12 cellular contexts compared by ENCODE assay signal in genomic region chr5:124659798-124660197, GRCh38.
A peak's percentile ranks its signal among the peaks of the same experiment; 100 is the strongest.
DNase-seq lines count a peak whose midpoint lies in the region; ATAC-seq and TF ChIP-seq lines count a peak whose summit lies in the region.
"Had no signal": no experiment of that assay in that cellular context is flagged by ENCODE, and none has a peak within 500 bp of the region (broad histone marks: within the 10 kb centered on the region; RNA-seq: fewer than 3 reads in every experiment).

No MANE protein-coding gene starts in this region.

- POLR2A ChIA-PET in HCT116 (lab: Charles Lee), result interaction anchor here (1.2 kb wide), 1 partner anchor 89 kb away, joined by 3 read pairs; no protein-coding TSS in a partner anchor

- H3K27me3 Mint-ChIP-seq in endodermal cell (ENCODE audit: insufficient read depth), result no peaks in the 10 kb centered on the region

- no peak overlapping the region for H3K9ac ChIP-seq in HCT116 (ENCODE audit: low read length)
- no peak overlapping the region for H3K9ac ChIP-seq in endodermal cell (ENCODE audit: extremely low read depth, low read length, poor library complexity, severe bottlenecking)
- H3K9ac ChIP-seq in rectal smooth muscle tissue (ENCODE audit: low read length), result no peak overlapping the region

- no peak for DNase-seq in HCT116 (ENCODE audit: low read depth, low spot score)
- DNase-seq in NCI-H69 (lab: John Stamatoyannopoulos, UW), result peak; percentile 93
- DNase-seq in endodermal cell, result no peak
- DNase-seq in adrenal gland, result no peak
- DNase-seq in hypothalamus (lab: John Stamatoyannopoulos, UW), result no peak
- no peak for DNase-seq in uterus
- DNase-seq: aorta; left colon; NCI-H2029 treated with DMSO at 0.1 percent for 48 hours; stimulated activated CD8-positive, alpha-beta memory T cell treated with anti-CD3 and anti-CD28 coated beads, Interleukin-4, amount 100 ng/mL, for 48 hours had no signal

- no peak for TF ChIP-seq RAD21 in HCT116 (IDR thresholded peaks at IDR 0.05; ENCODE audit: low read depth)

- no peak overlapping the region for H3K4me3 ChIP-seq in HCT116 (replicated peaks in 1 of 2; ENCODE audit: low read depth in 1 of 2, low read length in 2 of 2)
- H3K4me3 ChIP-seq in endodermal cell (ENCODE audit: low read length), result no peak overlapping the region
- no peak overlapping the region for H3K4me3 ChIP-seq in rectal smooth muscle tissue (ENCODE audit: low read length)
- no peak overlapping the region for H3K4me3 ChIP-seq in adrenal gland
- no peak overlapping the region for H3K4me3 ChIP-seq in uterus

- intact Hi-C loops in HCT116 (cut with micrococcal nuclease), result no loop called here
- intact Hi-C loops in adrenal gland (cut with DNase I), result loop anchor here in 1 of 2 donors (10.0 kb wide), 1 partner anchor 75 kb away; no protein-coding TSS in a partner anchor
- intact Hi-C loops in uterus (cut with DNase I; ENCODE audit: low total_unique reads), result no loop called here

- no peaks in the 10 kb centered on the region for H3K9me2 ChIP-seq in HCT116 (ENCODE audit: insufficient read depth)

- no peaks in the 10 kb centered on the region for H3K27me3 ChIP-seq in HCT116 (ENCODE audit: insufficient read depth, low read length)
- H3K27me3 ChIP-seq in endodermal cell (ENCODE audit: control insufficient read depth, insufficient read depth, low read length, poor library complexity, severe bottlenecking), result no peaks in the 10 kb centered on the region
- no peaks in the 10 kb centered on the region for H3K27me3 ChIP-seq in rectal smooth muscle tissue (ENCODE audit: control insufficient read depth, insufficient read depth, low read length)
- no peaks in the 10 kb centered on the region for H3K27me3 ChIP-seq in adrenal gland
- no peaks in the 10 kb centered on the region for H3K27me3 ChIP-seq in uterus

- CTCF ChIA-PET in HCT116 (lab: Charles Lee), result no interaction called here

- TF ChIP-seq POLR2A in HCT116 (IDR thresholded peaks at IDR 0.05; ENCODE audit: borderline replicate concordance, extremely low read depth, insufficient read depth, insufficient read length), result no peak
- TF ChIP-seq POLR2A in adrenal gland (IDR thresholded peaks at IDR 0.05), result no peak
- no peak for TF ChIP-seq POLR2A in uterus (IDR thresholded peaks at IDR 0.05)

- ATAC-seq in HCT116 (no peak), HG03442 (IDR thresholded peaks at IDR 0.05; ENCODE audit: unreplicated experiment) (no peak)
- ATAC-seq: left colon had no signal

- peaks cover 68% of the 10 kb centered on the region for H3K4me1 Mint-ChIP-seq in endodermal cell

- H3K4me1 ChIP-seq in HCT116 (ENCODE audit: control insufficient read depth in 1 of 2, insufficient read depth in 2 of 2, low read length in 2 of 2) (peaks cover 78 to 91% of the 10 kb centered on the region in 2 experiments), endodermal cell (ENCODE audit: control insufficient read depth, insufficient read depth, low read length) (peaks cover 51% of the 10 kb centered on the region), rectal smooth muscle tissue (ENCODE audit: control insufficient read depth, insufficient read depth, low read length) (peaks cover 35% of the 10 kb centered on the region), adrenal gland (replicated peaks in 1 of 2) (peaks cover 12 to 51% of the 10 kb centered on the region in 2 donors), uterus (peaks cover 5 to 7% of the 10 kb centered on the region in 2 donors)

- no peaks in the 10 kb centered on the region for H3K36me3 ChIP-seq in HCT116 (ENCODE audit: control insufficient read depth in 1 of 2, insufficient read depth in 2 of 2, low read length in 2 of 2)
- peaks cover 17% of the 10 kb centered on the region for H3K36me3 ChIP-seq in endodermal cell (ENCODE audit: control insufficient read depth, insufficient read depth, low read length)
- H3K36me3 ChIP-seq in rectal smooth muscle tissue (ENCODE audit: control insufficient read depth, insufficient read depth, low read length), result no peaks in the 10 kb centered on the region
- no peaks in the 10 kb centered on the region for H3K36me3 ChIP-seq in adrenal gland (replicated peaks in 1 of 2)
- no peaks in the 10 kb centered on the region for H3K36me3 ChIP-seq in uterus

- peak overlapping the region; percentile 52 for H3K27ac Mint-ChIP-seq in endodermal cell

- peaks cover 8% of the 10 kb centered on the region for H3K36me3 Mint-ChIP-seq in endodermal cell (ENCODE audit: low read depth)

- H3K9me3 ChIP-seq in HCT116 (ENCODE audit: control insufficient read depth in 1 of 2, insufficient read depth in 1 of 2, low read depth in 1 of 2, low read length in 2 of 2) (no peaks in the 10 kb centered on the region), endodermal cell (ENCODE audit: control insufficient read depth, low read length) (no peaks in the 10 kb centered on the region), adrenal gland (replicated peaks in 1 of 3) (no peaks in the 10 kb centered on the region), uterus (no peaks in the 10 kb centered on the region)

- H4K20me1 ChIP-seq in HCT116 (ENCODE audit: insufficient read depth), result no peaks in the 10 kb centered on the region

- no peaks in the 10 kb centered on the region for H3K79me2 ChIP-seq in HCT116 (ENCODE audit: insufficient read depth, low read length)

- H3K4me2 ChIP-seq in HCT116 (ENCODE audit: low read length), result peak overlapping the region; percentile 70

- no peak overlapping the region for H2AFZ ChIP-seq in HCT116 (ENCODE audit: low read depth, low read length, poor library complexity, severe bottlenecking)

- RAD21 ChIA-PET in HCT116 (lab: Charles Lee; ENCODE audit: low non-redundant PET in 1 of 2, low total read pairs in 2 of 2, uncharacterized antibody in 2 of 2, unreplicated experiment in 2 of 2), result no interaction called here

- no TSS peak for BruUV-seq in HCT116 (replicated peaks; lab: Mats Ljungman, UMichigan)

- peak overlapping the region; percentile 78; the same call in 1 of the 2 replicates for H3K27ac ChIP-seq in HCT116 (ENCODE audit: low read depth, low read length)
- no peak overlapping the region for H3K27ac ChIP-seq in endodermal cell (ENCODE audit: low read depth, low read length)
- peak overlapping the region; percentile 37 for H3K27ac ChIP-seq in rectal smooth muscle tissue (ENCODE audit: low read depth, low read length)
- no peak overlapping the region for H3K27ac ChIP-seq in adrenal gland
- no peak overlapping the region for H3K27ac ChIP-seq in uterus

- WGBS in endodermal cell (ENCODE audit: insufficient coverage in 1 of 2, insufficient read length in 1 of 2), 2 experiments, result 82% methylated on average over 3 to 4 of the region's 4 CpGs
- 76 to 88% (median 85%) methylated on average over 4 of the region's 4 CpGs for WGBS in adrenal gland, 4 donors

- no peak overlapping the region for H3K4me3 Mint-ChIP-seq in endodermal cell

- TF ChIP-seq CTCF in HCT116 (IDR thresholded peaks at IDR 0.05 in 2 of 3, conservative IDR thresholded peaks at IDR 0.05 in 1 of 3; ENCODE audit: borderline replicate concordance in 1 of 3, insufficient read depth in 1 of 3, low read depth in 2 of 3, low read length in 2 of 3) (no peak), endodermal cell (conservative IDR thresholded peaks at IDR 0.05) (no peak), adrenal gland (IDR thresholded peaks at IDR 0.05) (no peak), uterus (IDR thresholded peaks at IDR 0.05) (no peak)

- H3K9me3 Mint-ChIP-seq in endodermal cell, result no peaks in the 10 kb centered on the region

TF ChIP-seq in HCT116, 20 proteins besides CTCF, POLR2A, EP300 and RAD21 (continues in another document):
- TF ChIP-seq SP1 (IDR thresholded peaks at IDR 0.05; ENCODE audit: low read depth) (no peak), CEBPB (IDR thresholded peaks at IDR 0.05; ENCODE audit: low read depth) (no peak), TCF7L2 (IDR thresholded peaks at IDR 0.05; ENCODE audit: borderline replicate concordance, extremely low read depth, insufficient read depth, insufficient read length) (no peak), FOSL1 (IDR thresholded peaks at IDR 0.05; ENCODE audit: low read depth) (no peak), YY1 (IDR thresholded peaks at IDR 0.05; ENCODE audit: extremely low read depth, insufficient replicate concordance, low read depth, low read length) (no peak), POLR2AphosphoS5 (IDR thresholded peaks at IDR 0.05; ENCODE audit: low read depth, low read length) (no peak), REST (IDR thresholded peaks at IDR 0.05; ENCODE audit: low read depth) (no peak), SIN3A (IDR thresholded peaks at IDR 0.05; ENCODE audit: low read depth) (no peak), JUND (IDR thresholded peaks at IDR 0.05) (no peak), EZH2phosphoT487 (IDR thresholded peaks at IDR 0.05; ENCODE audit: borderline replicate concordance) (no peak), ATF3 (IDR thresholded peaks at IDR 0.05) (no peak)
- TF ChIP-seq, protein P1, sequence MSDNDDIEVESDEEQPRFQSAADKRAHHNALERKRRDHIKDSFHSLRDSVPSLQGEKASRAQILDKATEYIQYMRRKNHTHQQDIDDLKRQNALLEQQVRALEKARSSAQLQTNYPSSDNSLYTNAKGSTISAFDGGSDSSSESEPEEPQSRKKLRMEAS (IDR thresholded peaks at IDR 0.05), result no peak

Comparison
In these comparisons a context has a peak if more than half of its experiments do, and no peak if none do; other contexts are left out.
1. H3K27ac ChIP-seq: peak in HCT116 (single experiment) and rectal smooth muscle tissue (single experiment); none in endodermal cell (single experiment), adrenal gland (0 of 5) and uterus (0 of 2).